In the genomic region with DNA sequence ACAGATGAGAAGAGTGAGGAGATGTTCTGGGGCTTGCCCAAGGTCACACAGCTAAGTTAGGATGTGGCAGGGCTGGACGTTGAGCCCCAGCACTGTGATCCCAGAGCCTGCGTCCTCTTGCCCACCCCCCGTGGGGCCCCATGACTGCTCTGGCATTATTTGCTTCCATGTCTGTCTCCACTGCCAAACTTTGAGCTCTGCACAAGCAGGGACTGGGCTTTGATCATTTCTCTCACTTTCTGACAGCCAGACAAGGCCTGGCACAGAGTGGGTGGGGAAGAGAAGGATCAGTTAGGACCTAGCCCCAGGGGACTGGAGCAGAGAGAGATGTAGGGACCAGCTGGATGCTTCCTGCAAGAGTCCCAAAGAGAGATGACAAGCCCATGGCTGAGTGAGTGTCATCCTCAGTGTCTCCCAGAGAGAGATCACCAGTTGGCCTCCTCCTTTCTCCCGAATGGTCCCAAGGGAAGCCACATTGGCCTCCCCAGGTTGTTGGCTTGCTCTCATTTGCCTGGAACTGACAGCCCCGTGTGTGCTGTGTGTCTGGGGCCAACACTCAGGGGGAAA, we compare ENCODE assay signal across 2 cellular contexts.
TF ChIP-seq lines count a peak whose summit lies in the region.

No MANE protein-coding gene starts in this region.

TF ChIP-seq in HepG2, 621 proteins besides CTCF, POLR2A, EP300 and RAD21 (continues in another document):
- TF ChIP-seq PPARG (CRISPR knock-in tag; conservative IDR thresholded peaks at IDR 0.05) (no peak), ZC3H13 (CRISPR knock-in tag; IDR thresholded peaks at IDR 0.05) (no peak), SNAPC5 (CRISPR knock-in tag; IDR thresholded peaks at IDR 0.05; ENCODE audit: borderline replicate concordance) (no peak), ZSCAN25 (CRISPR knock-in tag; IDR thresholded peaks at IDR 0.05) (no peak), HOXA7 (CRISPR knock-in tag; IDR thresholded peaks at IDR 0.05) (no peak), ZNF33B (CRISPR knock-in tag; IDR thresholded peaks at IDR 0.05) (no peak), ETV5 (CRISPR knock-in tag; IDR thresholded peaks at IDR 0.05; ENCODE audit: borderline replicate concordance) (peak; percentile 26; the same call in 1 of the 2 replicates), ARID2 (CRISPR knock-in tag; IDR thresholded peaks at IDR 0.05; ENCODE audit: borderline replicate concordance) (no peak), ZNF124 (CRISPR knock-in tag; IDR thresholded peaks at IDR 0.05) (no peak), MYPOP (CRISPR knock-in tag; IDR thresholded peaks at IDR 0.05) (no peak), NR2F6 (IDR thresholded peaks at IDR 0.05) (peak; percentile 37; the same call in 1 of the 2 replicates), NR2F6 (CRISPR knock-in tag; IDR thresholded peaks at IDR 0.05) (peak; percentile 51; the same call in 1 of the 2 replicates), PITX1 (CRISPR knock-in tag; IDR thresholded peaks at IDR 0.05) (peak; percentile 68), ZNF501 (CRISPR knock-in tag; IDR thresholded peaks at IDR 0.05) (no peak), AKAP8 (CRISPR knock-in tag; IDR thresholded peaks at IDR 0.05) (no peak), ZNF12 (CRISPR knock-in tag; IDR thresholded peaks at IDR 0.05) (peak; percentile 58; the same call in 1 of the 2 replicates)
- TF ChIP-seq, protein P1, sequence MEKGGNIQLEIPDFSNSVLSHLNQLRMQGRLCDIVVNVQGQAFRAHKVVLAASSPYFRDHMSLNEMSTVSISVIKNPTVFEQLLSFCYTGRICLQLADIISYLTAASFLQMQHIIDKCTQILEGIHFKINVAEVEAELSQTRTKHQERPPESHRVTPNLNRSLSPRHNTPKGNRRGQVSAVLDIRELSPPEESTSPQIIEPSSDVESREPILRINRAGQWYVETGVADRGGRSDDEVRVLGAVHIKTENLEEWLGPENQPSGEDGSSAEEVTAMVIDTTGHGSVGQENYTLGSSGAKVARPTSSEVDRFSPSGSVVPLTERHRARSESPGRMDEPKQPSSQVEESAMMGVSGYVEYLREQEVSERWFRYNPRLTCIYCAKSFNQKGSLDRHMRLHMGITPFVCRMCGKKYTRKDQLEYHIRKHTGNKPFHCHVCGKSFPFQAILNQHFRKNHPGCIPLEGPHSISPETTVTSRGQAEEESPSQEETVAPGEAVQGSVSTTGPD (CRISPR knock-in tag; IDR thresholded peaks at IDR 0.05), result peak; percentile 75
- TF ChIP-seq, protein P2, sequence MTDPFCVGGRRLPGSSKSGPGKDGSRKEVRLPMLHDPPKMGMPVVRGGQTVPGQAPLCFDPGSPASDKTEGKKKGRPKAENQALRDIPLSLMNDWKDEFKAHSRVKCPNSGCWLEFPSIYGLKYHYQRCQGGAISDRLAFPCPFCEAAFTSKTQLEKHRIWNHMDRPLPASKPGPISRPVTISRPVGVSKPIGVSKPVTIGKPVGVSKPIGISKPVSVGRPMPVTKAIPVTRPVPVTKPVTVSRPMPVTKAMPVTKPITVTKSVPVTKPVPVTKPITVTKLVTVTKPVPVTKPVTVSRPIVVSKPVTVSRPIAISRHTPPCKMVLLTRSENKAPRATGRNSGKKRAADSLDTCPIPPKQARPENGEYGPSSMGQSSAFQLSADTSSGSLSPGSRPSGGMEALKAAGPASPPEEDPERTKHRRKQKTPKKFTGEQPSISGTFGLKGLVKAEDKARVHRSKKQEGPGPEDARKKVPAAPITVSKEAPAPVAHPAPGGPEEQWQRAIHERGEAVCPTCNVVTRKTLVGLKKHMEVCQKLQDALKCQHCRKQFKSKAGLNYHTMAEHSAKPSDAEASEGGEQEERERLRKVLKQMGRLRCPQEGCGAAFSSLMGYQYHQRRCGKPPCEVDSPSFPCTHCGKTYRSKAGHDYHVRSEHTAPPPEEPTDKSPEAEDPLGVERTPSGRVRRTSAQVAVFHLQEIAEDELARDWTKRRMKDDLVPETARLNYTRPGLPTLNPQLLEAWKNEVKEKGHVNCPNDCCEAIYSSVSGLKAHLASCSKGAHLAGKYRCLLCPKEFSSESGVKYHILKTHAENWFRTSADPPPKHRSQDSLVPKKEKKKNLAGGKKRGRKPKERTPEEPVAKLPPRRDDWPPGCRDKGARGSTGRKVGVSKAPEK (CRISPR knock-in tag; IDR thresholded peaks at IDR 0.05; ENCODE audit: borderline replicate concordance), result no peak
- TF ChIP-seq, protein P3, sequence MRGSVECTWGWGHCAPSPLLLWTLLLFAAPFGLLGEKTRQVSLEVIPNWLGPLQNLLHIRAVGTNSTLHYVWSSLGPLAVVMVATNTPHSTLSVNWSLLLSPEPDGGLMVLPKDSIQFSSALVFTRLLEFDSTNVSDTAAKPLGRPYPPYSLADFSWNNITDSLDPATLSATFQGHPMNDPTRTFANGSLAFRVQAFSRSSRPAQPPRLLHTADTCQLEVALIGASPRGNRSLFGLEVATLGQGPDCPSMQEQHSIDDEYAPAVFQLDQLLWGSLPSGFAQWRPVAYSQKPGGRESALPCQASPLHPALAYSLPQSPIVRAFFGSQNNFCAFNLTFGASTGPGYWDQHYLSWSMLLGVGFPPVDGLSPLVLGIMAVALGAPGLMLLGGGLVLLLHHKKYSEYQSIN (CRISPR knock-in tag; IDR thresholded peaks at IDR 0.05; ENCODE audit: borderline replicate concordance), result no peak
- TF ChIP-seq, protein P4, sequence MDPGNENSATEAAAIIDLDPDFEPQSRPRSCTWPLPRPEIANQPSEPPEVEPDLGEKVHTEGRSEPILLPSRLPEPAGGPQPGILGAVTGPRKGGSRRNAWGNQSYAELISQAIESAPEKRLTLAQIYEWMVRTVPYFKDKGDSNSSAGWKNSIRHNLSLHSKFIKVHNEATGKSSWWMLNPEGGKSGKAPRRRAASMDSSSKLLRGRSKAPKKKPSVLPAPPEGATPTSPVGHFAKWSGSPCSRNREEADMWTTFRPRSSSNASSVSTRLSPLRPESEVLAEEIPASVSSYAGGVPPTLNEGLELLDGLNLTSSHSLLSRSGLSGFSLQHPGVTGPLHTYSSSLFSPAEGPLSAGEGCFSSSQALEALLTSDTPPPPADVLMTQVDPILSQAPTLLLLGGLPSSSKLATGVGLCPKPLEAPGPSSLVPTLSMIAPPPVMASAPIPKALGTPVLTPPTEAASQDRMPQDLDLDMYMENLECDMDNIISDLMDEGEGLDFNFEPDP (CRISPR knock-in tag; conservative IDR thresholded peaks at IDR 0.05), result no peak

TF ChIP-seq in H1, 55 proteins besides CTCF, POLR2A, EP300 and RAD21:
- TF ChIP-seq RBBP5 (IDR thresholded peaks at IDR 0.05; ENCODE audit: borderline replicate concordance, low read depth, low read length), result no peak
- TF ChIP-seq JUND (IDR thresholded peaks at IDR 0.05; ENCODE audit: low read length), result no peak
- no peak for TF ChIP-seq GTF2F1 (IDR thresholded peaks at IDR 0.05; ENCODE audit: borderline replicate concordance, low read depth, low read length)
- no peak for TF ChIP-seq EZH2 (IDR thresholded peaks at IDR 0.05; ENCODE audit: low read depth, low read length, severe bottlenecking)
- TF ChIP-seq ATF2 (IDR thresholded peaks at IDR 0.05; ENCODE audit: low read length), result no peak
- TF ChIP-seq CBX8 (IDR thresholded peaks at IDR 0.05; ENCODE audit: borderline replicate concordance, low read depth, low read length), result no peak
- TF ChIP-seq, protein P5, sequence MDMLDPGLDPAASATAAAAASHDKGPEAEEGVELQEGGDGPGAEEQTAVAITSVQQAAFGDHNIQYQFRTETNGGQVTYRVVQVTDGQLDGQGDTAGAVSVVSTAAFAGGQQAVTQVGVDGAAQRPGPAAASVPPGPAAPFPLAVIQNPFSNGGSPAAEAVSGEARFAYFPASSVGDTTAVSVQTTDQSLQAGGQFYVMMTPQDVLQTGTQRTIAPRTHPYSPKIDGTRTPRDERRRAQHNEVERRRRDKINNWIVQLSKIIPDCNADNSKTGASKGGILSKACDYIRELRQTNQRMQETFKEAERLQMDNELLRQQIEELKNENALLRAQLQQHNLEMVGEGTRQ (IDR thresholded peaks at IDR 0.05; ENCODE audit: low read length), result no peak
- TF ChIP-seq NRF1 (IDR thresholded peaks at IDR 0.05; ENCODE audit: low read depth, low read length), result no peak
- TF ChIP-seq SP1 (IDR thresholded peaks at IDR 0.05; ENCODE audit: low read depth, low read length), result no peak
